In the genomic region with DNA sequence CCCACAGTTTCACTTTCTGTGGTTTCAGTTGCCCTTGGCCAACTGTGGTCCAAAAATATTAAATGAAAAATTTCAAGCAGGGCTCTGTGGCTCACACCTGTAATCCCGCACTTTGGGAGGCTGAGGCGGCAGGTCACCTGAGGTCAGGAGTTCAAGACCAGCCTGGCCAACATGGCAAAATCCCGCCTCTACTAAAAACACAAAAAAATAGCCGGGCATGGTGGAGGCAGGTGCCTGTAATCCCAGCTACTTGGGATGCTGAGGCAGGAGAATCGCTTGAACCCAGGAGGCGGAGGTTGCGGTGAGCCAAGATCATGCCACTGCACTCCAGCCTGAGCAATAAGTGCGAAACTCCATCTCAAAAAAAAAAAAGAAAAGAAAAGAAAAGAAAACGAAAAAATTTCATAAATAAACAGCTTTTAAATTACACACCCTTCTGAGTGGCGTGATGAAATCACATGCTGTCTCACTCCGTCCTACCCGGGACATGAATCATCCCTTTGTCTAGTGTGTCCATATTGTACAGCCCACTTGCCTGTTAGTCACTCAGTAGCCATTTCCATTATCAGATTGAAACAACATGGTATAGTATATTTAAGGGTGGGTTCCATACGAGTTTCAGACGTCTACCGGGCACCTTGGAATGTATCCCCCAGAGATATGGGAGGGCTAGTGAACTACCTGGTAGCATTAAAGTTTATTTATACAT, we compare ENCODE assay signal across 12 cellular contexts. TPM values are rescaled to one million over a fixed set of nuclear protein-coding genes. Genes with fewer than 3 reads are reported as not detected.
DNase-seq lines count a peak whose midpoint lies in the region; FAIRE-seq and TF ChIP-seq lines count a peak whose summit lies in the region.
"Had no signal": no experiment of that assay in that cellular context is flagged by ENCODE, and none has a peak within 500 bp of the region (broad histone marks: within the 10 kb centered on the region; RNA-seq: fewer than 3 reads in every experiment).

No MANE protein-coding gene starts in this region.

- H3K23ac ChIP-seq in mesendoderm (ENCODE audit: low read length), result no peak overlapping the region

- H4K20me1 ChIP-seq in keratinocyte (ENCODE audit: control insufficient read depth, extremely low read depth, insufficient read depth, low read length), result no peaks in the 10 kb centered on the region

- H3K4me2 ChIP-seq in keratinocyte (ENCODE audit: control insufficient read depth, extremely low read depth, insufficient read depth, low read depth, low read length) (peak overlapping the region; percentile 76), mesendoderm (ENCODE audit: low read length) (no peak overlapping the region)

- no peak overlapping the region for H3K27ac Mint-ChIP-seq in activated naive CD4-positive, alpha-beta T cell treated with anti-CD3 and anti-CD28 coated beads, Interleukin-2, amount 10 ng/mL, durations not matched to agents 7 days and 5 days

- H2AFZ ChIP-seq in keratinocyte (ENCODE audit: control insufficient read depth, low read length), result no peak overlapping the region

- CTCF ChIA-PET in activated naive CD4-positive, alpha-beta T cell treated with anti-CD3 and anti-CD28 coated beads, Interleukin-2, amount 10 ng/mL, durations not matched to agents 7 days and 5 days (lab: Charles Lee), result no interaction called here

- H3K36me3 ChIP-seq in keratinocyte (ENCODE audit: control insufficient read depth in 2 of 2, extremely low read depth in 1 of 2, insufficient read depth in 2 of 2, low read length in 2 of 2), result peaks cover 0 to 2% of the 10 kb centered on the region in 2 experiments
- no peaks in the 10 kb centered on the region for H3K36me3 ChIP-seq in mesendoderm (ENCODE audit: control insufficient read depth, insufficient read depth, low read length)

- H3K9me3 Mint-ChIP-seq in activated naive CD4-positive, alpha-beta T cell treated with anti-CD3 and anti-CD28 coated beads, Interleukin-2, amount 10 ng/mL, durations not matched to agents 7 days and 5 days, result no peaks in the 10 kb centered on the region

- peaks cover 64% of the 10 kb centered on the region for H3K4me1 ChIP-seq in keratinocyte (ENCODE audit: control insufficient read depth, extremely low read depth, insufficient read depth, low read length)
- H3K4me1 ChIP-seq in mesendoderm (ENCODE audit: control insufficient read depth, low read depth, low read length), result no peaks in the 10 kb centered on the region
- H3K4me1 ChIP-seq: testis had no signal

- H2BK15ac ChIP-seq in mesendoderm (replicated peaks; ENCODE audit: low read depth), result no peak overlapping the region

- no peaks in the 10 kb centered on the region for H3K9me3 ChIP-seq in keratinocyte (ENCODE audit: control insufficient read depth, low read depth, low read length)
- H3K9me3 ChIP-seq: testis had no signal

- FAIRE-seq in keratinocyte (lab: Jason Lieb, UNC), result peak; percentile 90
- FAIRE-seq: K562, kidney had no signal

- H3K27ac ChIP-seq in keratinocyte (ENCODE audit: control insufficient read depth, insufficient read depth, low read length), result peak overlapping the region; percentile 95
- H3K27ac ChIP-seq in mesendoderm (ENCODE audit: low read depth, low read length), result no peak overlapping the region
- H3K27ac ChIP-seq: testis had no signal

- peak; percentile 20 for DNase-seq in 8988T
- DNase-seq in HT1080 (ENCODE audit: low read depth), result peak; percentile 91
- DNase-seq in astrocyte of the spinal cord (ENCODE audit: low read depth, low spot score), result peak; percentile 87
- peak; percentile 55 for DNase-seq in keratinocyte (ENCODE audit: low read depth, low spot score)
- DNase-seq in MV-4-11 (lab: John Stamatoyannopoulos, UW), result no peak
- no peak for DNase-seq in activated naive CD4-positive, alpha-beta T cell treated with anti-CD3 and anti-CD28 coated beads, Interleukin-2, amount 50 U/mL, for 16 hours
- DNase-seq in mesendoderm, result no peak
- DNase-seq in activated naive CD4-positive, alpha-beta T cell treated with anti-CD3 and anti-CD28 coated beads, Interleukin-2, amount 10 ng/mL, durations not matched to agents 7 days and 5 days, result no peak
- DNase-seq: H7, kidney, testis had no signal

- no peak for TF ChIP-seq CTCF in astrocyte of the spinal cord (IDR thresholded peaks at IDR 0.05; ENCODE audit: low read depth, low read length)
- no peak for TF ChIP-seq CTCF in keratinocyte (optimal IDR thresholded peaks at IDR 0.05 in 1 of 3, IDR thresholded peaks at IDR 0.05 in 1 of 3, conservative IDR thresholded peaks at IDR 0.05 in 1 of 3; ENCODE audit: extremely low read depth in 1 of 3, insufficient read depth in 2 of 3, low read length in 3 of 3)

- dilution Hi-C loops in keratinocyte (cut with MboI; ENCODE audit: extremely low pct_ligation_motif_present, low sequenced_read_pairs), result no loop called here

- H2BK5ac ChIP-seq in mesendoderm (ENCODE audit: low read length), result no peak overlapping the region

- H3K79me1 ChIP-seq in mesendoderm (ENCODE audit: low read length), result peaks cover 13% of the 10 kb centered on the region

- no peak overlapping the region for H3K4ac ChIP-seq in mesendoderm (ENCODE audit: low read depth, low read length)

- H3K9ac ChIP-seq in keratinocyte (ENCODE audit: control insufficient read depth, extremely low read depth, insufficient read depth, low read length) (peak overlapping the region; percentile 66), mesendoderm (ENCODE audit: low read length) (no peak overlapping the region)

- no peak overlapping the region for H2BK120ac ChIP-seq in mesendoderm (ENCODE audit: low read depth, low read length)

- no peak overlapping the region for H3K4me3 Mint-ChIP-seq in activated naive CD4-positive, alpha-beta T cell treated with anti-CD3 and anti-CD28 coated beads, Interleukin-2, amount 10 ng/mL, durations not matched to agents 7 days and 5 days

- in situ Hi-C loops in astrocyte of the spinal cord (cut with HindIII; ENCODE audit: low sequenced_read_pairs), result no loop called here

- H4K8ac ChIP-seq in mesendoderm (ENCODE audit: low read depth, low read length), result no peak overlapping the region

- H3K36me3 Mint-ChIP-seq in activated naive CD4-positive, alpha-beta T cell treated with anti-CD3 and anti-CD28 coated beads, Interleukin-2, amount 10 ng/mL, durations not matched to agents 7 days and 5 days, result no peaks in the 10 kb centered on the region

- H3K79me2 ChIP-seq in keratinocyte (ENCODE audit: control insufficient read depth, insufficient read depth, low read length), result peaks cover 87% of the 10 kb centered on the region
- H3K79me2 ChIP-seq in mesendoderm (ENCODE audit: control insufficient read depth, insufficient read depth, low read length), result peaks cover 26% of the 10 kb centered on the region

- H3K9me1 ChIP-seq in keratinocyte (ENCODE audit: control insufficient read depth, extremely low read depth, insufficient read depth, low read length), result peaks cover under 1% of the 10 kb centered on the region

- H3K27me3 Mint-ChIP-seq in activated naive CD4-positive, alpha-beta T cell treated with anti-CD3 and anti-CD28 coated beads, Interleukin-2, amount 10 ng/mL, durations not matched to agents 7 days and 5 days, result peaks cover 4% of the 10 kb centered on the region

- H4K5ac ChIP-seq in mesendoderm (ENCODE audit: low read length), result no peak overlapping the region

- H3K4me1 Mint-ChIP-seq in activated naive CD4-positive, alpha-beta T cell treated with anti-CD3 and anti-CD28 coated beads, Interleukin-2, amount 10 ng/mL, durations not matched to agents 7 days and 5 days, result no peaks in the 10 kb centered on the region

- H3K4me3 ChIP-seq in astrocyte of the spinal cord (ENCODE audit: low read depth, low read length), result no peak overlapping the region
- peak overlapping the region in 2 of 3 experiments; percentile 9 to 53 for H3K4me3 ChIP-seq in keratinocyte (ENCODE audit: control insufficient read depth in 2 of 3, extremely low read depth in 1 of 3, insufficient read depth in 2 of 3, low read depth in 1 of 3, low read length in 3 of 3)
- no peak overlapping the region for H3K4me3 ChIP-seq in mesendoderm (ENCODE audit: low read length)
- H3K4me3 ChIP-seq: K562, testis had no signal

- H3K27me3 ChIP-seq in keratinocyte (ENCODE audit: control insufficient read depth, extremely low read depth, insufficient read depth, low read length) (no peaks in the 10 kb centered on the region), mesendoderm (ENCODE audit: insufficient read depth, low read length, poor library complexity) (no peaks in the 10 kb centered on the region)
- H3K27me3 ChIP-seq: testis had no signal

- no peak overlapping the region for H2AK5ac ChIP-seq in mesendoderm (ENCODE audit: low read length)

- H3K56ac ChIP-seq in mesendoderm (ENCODE audit: low read length), result no peak overlapping the region

- no peak overlapping the region for H3K18ac ChIP-seq in mesendoderm (ENCODE audit: low read length)

- no CpG with 5 or more reads among the region's 15 CpGs for WGBS in mesendoderm (ENCODE audit: extremely low coverage, insufficient coverage, low lambda C conversion rate)

RNA-seq across cellular contexts. Expression of gene PTPRK, which starts 11.7 kb away (rescaled TPM):
- total RNA-seq in HT1080 (2014; rRNA removed; shearing (Covaris generic)), result 51.7 and 102 TPM in 2 replicates
- 28.8 and 57.3 TPM in 2 replicates for polyA plus RNA-seq in HT1080 (2015; cell fraction: cytosol; rRNA removed)
- polyA plus RNA-seq in HT1080 (2015; cell fraction: nucleus; rRNA removed), result 66.1 and 74.0 TPM in 2 replicates
- 42.6 to 52.7 TPM (median 50.4 TPM) in 3 replicates for polyA plus RNA-seq in keratinocyte
- polyA plus RNA-seq in keratinocyte (2011; ENCODE audit: low read depth), result 24.3 TPM
- polyA plus RNA-seq in keratinocyte (2011; cell fraction: cytosol; rRNA removed), result 18.0 and 29.0 TPM in 2 replicates
- polyA plus RNA-seq in keratinocyte (2011; cell fraction: nucleus; rRNA removed), result 106 and 107 TPM in 2 replicates
- polyA plus RNA-seq in keratinocyte (2012; ENCODE audit: low replicate concordance), result 25.9 and 73.3 TPM in 2 replicates
- 120 to 188 TPM (median 180 TPM) in 3 replicates for polyA minus RNA-seq in keratinocyte
- polyA minus RNA-seq in keratinocyte (2011; cell fraction: cytosol; rRNA and poly(A)+ RNA removed), result 51.2 TPM
- 393 and 711 TPM in 2 replicates for polyA minus RNA-seq in keratinocyte (2011; cell fraction: nucleus; rRNA and poly(A)+ RNA removed)
- 29.3 TPM for polyA plus RNA-seq in mesendoderm (2013, experiment 1 of 2)
- polyA plus RNA-seq in mesendoderm (2013, experiment 2 of 2), result 30.0 TPM
- polyA plus RNA-seq: K562 had no signal

Comparison
In these comparisons a context has a peak if more than half of its experiments do, and no peak if none do; other contexts are left out.
1. DNase-seq: peak in 8988T (single experiment), HT1080 (single experiment), astrocyte of the spinal cord (single experiment) and keratinocyte (single experiment); none in MV-4-11 (single experiment), activated naive CD4-positive, alpha-beta T cell treated with anti-CD3 and anti-CD28 coated beads, Interleukin-2, amount 50 U/mL, for 16 hours (single experiment), mesendoderm (single experiment) and activated naive CD4-positive, alpha-beta T cell treated with anti-CD3 and anti-CD28 coated beads, Interleukin-2, amount 10 ng/mL, durations not matched to agents 7 days and 5 days (single experiment).
2. H3K4me3 ChIP-seq: peak in keratinocyte (2 of 3); none in astrocyte of the spinal cord (single experiment) and mesendoderm (single experiment).